8 cellular contexts compared by ENCODE assay signal in genomic region chr15:94263341-94264273, GRCh38. TPM values are rescaled to one million over a fixed set of nuclear protein-coding genes. Genes with fewer than 3 reads are reported as not detected.
DNase-seq lines count a peak whose midpoint lies in the region; ATAC-seq, FAIRE-seq and TF ChIP-seq lines count a peak whose summit lies in the region.

No MANE protein-coding gene starts in this region.

- H3K9me3 ChIP-seq in lower lobe of right lung, result no peaks in the 10 kb centered on the region

- no peak overlapping the region for H3K27ac ChIP-seq in lower lobe of right lung

- FAIRE-seq in GM18507 (lab: Jason Lieb, UNC) (peak; percentile 95), D721Med (lab: Jason Lieb, UNC) (no peak)

- H3K4me3 ChIP-seq in lower lobe of right lung, result no peak overlapping the region

- TF ChIP-seq CTCF in lower lobe of right lung (IDR thresholded peaks at IDR 0.05) (no peak), D721Med (IDR thresholded peaks at IDR 0.05; ENCODE audit: insufficient read depth, missing control alignments) (no peak)

- H3K27me3 ChIP-seq in lower lobe of right lung (ENCODE audit: low read depth), result no peaks in the 10 kb centered on the region

- intact Hi-C loops in lower lobe of right lung (cut with DNase I), result no loop called here

- ATAC-seq in GM21737 (IDR thresholded peaks at IDR 0.05; ENCODE audit: unreplicated experiment) (peak; percentile 60), lower lobe of right lung (peak; percentile 45 to 46), left lobe of liver (no peak)

- DNase-seq in GM18507 (ENCODE audit: extremely low spot score, insufficient read length, low read depth) (no peak), M059J (ENCODE audit: low read depth) (peak; percentile 9), lower lobe of right lung (no peak), D721Med (ENCODE audit: insufficient read length, low spot score) (no peak), left lobe of liver (ENCODE audit: low spot score) (no peak), NCI-H1436 (lab: John Stamatoyannopoulos, UW) (no peak)
- DNase-seq in activated effector memory CD4-positive, alpha-beta T cell treated with anti-CD3 and anti-CD28 coated beads, Interleukin-2, amount 50 U/mL, for 16 hours, result no peak

- H3K4me1 ChIP-seq in lower lobe of right lung, result peaks cover 15% of the 10 kb centered on the region

- H3K36me3 ChIP-seq in lower lobe of right lung, result no peaks in the 10 kb centered on the region

RNA-seq across cellular contexts. Expression of gene MCTP2, which starts 32.2 kb away (rescaled TPM):
- total RNA-seq in M059J (2014; rRNA removed; shearing (Covaris generic)), result 0.30 and 0.91 TPM in 2 replicates
- total RNA-seq in lower lobe of right lung, result 36.1 TPM
- total RNA-seq in left lobe of liver, result 6.5 TPM
